22 cellular contexts compared by ENCODE assay signal in genomic region chr5:103503065-103503464, GRCh38.
"Had no signal": no experiment of that assay in that cellular context is flagged by ENCODE, and none has a peak within 500 bp of the region (broad histone marks: within the 10 kb centered on the region; RNA-seq: fewer than 3 reads in every experiment).

No MANE protein-coding gene starts in this region.

- H3K36me3 ChIP-seq: ascending aorta, SJSA1 had no signal

- H3K9me3 ChIP-seq: body of pancreas, SJSA1 had no signal

- H3K4me3 ChIP-seq: ascending aorta, body of pancreas, SJSA1 had no signal

- H3K4me1 ChIP-seq: ascending aorta, SJSA1 had no signal

- H3K27ac ChIP-seq: ascending aorta, body of pancreas, SJSA1 had no signal

- DNase-seq: activated B cell treated with CpG ODN at 0.5 μM for 24 hours; activated CD4-positive, alpha-beta T cell treated with anti-CD3 and anti-CD28 coated beads for 1 hour; activated CD4-positive, alpha-beta T cell treated with anti-CD3 and anti-CD28 coated beads, Interleukin-2, amount 10 ng/mL, durations not matched to agents 24 days and 14 days; activated CD4-positive, alpha-beta T cell treated with anti-CD3 and anti-CD28 coated beads, Interleukin-2, amount 50 U/mL, for 48 hours; activated CD8-positive, alpha-beta memory T cell treated with anti-CD3 and anti-CD28 coated beads, Interleukin-2, amount 10 ng/mL, durations not matched to agents 7 days and 5 days; activated effector memory CD4-positive, alpha-beta T cell treated with Interleukin-2 at 50 U/mL for 16 hours; activated naive CD4-positive, alpha-beta T cell; activated T-cell treated with anti-CD3 and anti-CD28 coated beads, Interleukin-2, amount 50 U/mL, for 24 hours; amniotic stem cell; body of pancreas; Karpas-422; NCI-H1105 treated with DMSO at 0.1 percent for 48 hours; NCI-H1436 treated with DMSO at 0.1 percent for 48 hours; NCI-H187; NCI-H2081 treated with DMSO at 0.1 percent for 48 hours; NCI-H2171; NCI-H2227 treated with DMSO at 0.1 percent for 48 hours; SHP77; T-helper 17 cell; T-helper 9 cell had no signal

- H3K27me3 ChIP-seq: ascending aorta, body of pancreas, SJSA1 had no signal

- ATAC-seq: activated CD8-positive, alpha-beta memory T cell treated with anti-CD3 and anti-CD28 coated beads, Interleukin-2, amount 10 ng/mL, durations not matched to agents 7 days and 5 days; body of pancreas; T-helper 17 cell had no signal
